In genomic region chr1:37553598-37553926, GRCh38 we compare ENCODE assay signal across 8 cellular contexts. TPM values are rescaled to one million over a fixed set of nuclear protein-coding genes. Genes with fewer than 3 reads are reported as not detected.
DNase-seq lines count a peak whose midpoint lies in the region; ATAC-seq and TF ChIP-seq lines count a peak whose summit lies in the region.

No MANE protein-coding gene starts in this region.

- TF ChIP-seq POLR2A in esophagus muscularis mucosa (IDR thresholded peaks at IDR 0.05; ENCODE audit: low read depth), result no peak

- BruUV-seq in Panc1 (replicated peaks; lab: Mats Ljungman, UMichigan), result no TSS peak

- CTCF ChIA-PET in Panc1 (lab: Charles Lee), result interaction anchor here (1.0 kb wide), 1 partner anchor 66 kb away, joined by 3 read pairs; no protein-coding TSS in a partner anchor

- DNase-seq in Panc1 (ENCODE audit: low read depth, low spot score) (no peak), esophagus muscularis mucosa (ENCODE audit: extremely low spot score) (no peak), retinal pigment epithelial cell (ENCODE audit: low read depth) (no peak), HuH-7.5 (ENCODE audit: low spot score) (no peak), iPS-NIHi7 (ENCODE audit: extremely low spot score) (no peak)
- no peak for DNase-seq in central memory CD4-positive, alpha-beta T cell

- intact Hi-C loops in Panc1 (cut with micrococcal nuclease; ENCODE audit: unreplicated experiment), result no loop called here
- intact Hi-C loops in esophagus muscularis mucosa (cut with DNase I), result no loop called here

- in situ Hi-C loops in Panc1 (cut with HindIII; ENCODE audit: low pct_unique_long_range_greater_than_20kb, low sequenced_read_pairs), result no loop called here

- H3K27ac ChIP-seq in Panc1 (ENCODE audit: low read length), result peak overlapping the region; percentile 64
- H3K27ac ChIP-seq in esophagus muscularis mucosa (replicated peaks in 1 of 4), result peak overlapping the region; percentile 86 to 91 (median 88)

- no peak for TF ChIP-seq CTCF in Panc1 (IDR thresholded peaks at IDR 0.05)
- no peak for TF ChIP-seq CTCF in esophagus muscularis mucosa (IDR thresholded peaks at IDR 0.05)
- TF ChIP-seq CTCF in retinal pigment epithelial cell (conservative IDR thresholded peaks at IDR 0.05; ENCODE audit: low read depth, low read length), result no peak

- H3K9me3 ChIP-seq in Panc1 (ENCODE audit: control insufficient read depth, insufficient read depth, low read depth, low read length), result peaks cover 6% of the 10 kb centered on the region; the same call in 1 of the 2 replicates
- H3K9me3 ChIP-seq in esophagus muscularis mucosa, result no peaks in the 10 kb centered on the region

- H3K36me3 ChIP-seq in Panc1 (ENCODE audit: control insufficient read depth, insufficient read depth, low read length), result peaks cover 14% of the 10 kb centered on the region
- peaks cover 18 to 42% (median 21%) of the 10 kb centered on the region in 4 donors for H3K36me3 ChIP-seq in esophagus muscularis mucosa

- H3K4me3 ChIP-seq in Panc1 (ENCODE audit: low read depth in 2 of 2, low read length in 2 of 2), result peak overlapping the region; percentile 83 to 94
- peak overlapping the region; percentile 82 to 98 (median 90) for H3K4me3 ChIP-seq in esophagus muscularis mucosa
- H3K4me3 ChIP-seq in retinal pigment epithelial cell (ENCODE audit: low read length), result peak overlapping the region; percentile 96

- no peaks in the 10 kb centered on the region for H3K27me3 ChIP-seq in Panc1 (ENCODE audit: control insufficient read depth, insufficient read depth, low read length)
- H3K27me3 ChIP-seq in esophagus muscularis mucosa, result no peaks in the 10 kb centered on the region

- 10% methylated on average over 8 of the region's 11 CpGs for WGBS in esophagus muscularis mucosa

- TF ChIP-seq EP300 in esophagus muscularis mucosa (IDR thresholded peaks at IDR 0.05), result no peak

- ATAC-seq in GM19395 (IDR thresholded peaks at IDR 0.05; ENCODE audit: unreplicated experiment) (peak; percentile 25), Panc1 (peak; percentile 46), HG03457 (IDR thresholded peaks at IDR 0.05; ENCODE audit: unreplicated experiment) (no peak)

- H3K4me1 ChIP-seq in Panc1 (ENCODE audit: control insufficient read depth, insufficient read depth, low read length), result peaks cover 9% of the 10 kb centered on the region; the same call in 1 of the 2 replicates
- peaks cover 30 to 63% (median 42%) of the 10 kb centered on the region in 4 donors for H3K4me1 ChIP-seq in esophagus muscularis mucosa

- POLR2A ChIA-PET in Panc1 (lab: Charles Lee), result interaction anchor here (0.6 to 0.7 kb wide), 2 partner anchors 20 to 587 kb away, joined by 3 to 5 read pairs; no protein-coding TSS in a partner anchor

RNA-seq across cellular contexts. Expression of gene SNIP1, which starts 0.5 kb away (rescaled TPM):
- total RNA-seq in Panc1 (2021; ENCODE audit: unreplicated experiment) (21.4 TPM), esophagus muscularis mucosa (10 to 100 TPM in 3 of 4 donors, 1 to 10 TPM in 1; 9.8 to 19.9 (median 12.1) TPM)
- 22.6 TPM for polyA plus RNA-seq in Panc1 (2012; ENCODE audit: insufficient read length)

RNA-seq across cellular contexts. Expression of gene DNALI1, which starts 3.2 kb away (rescaled TPM):
- total RNA-seq in Panc1 (2021; ENCODE audit: unreplicated experiment) (0.36 TPM), esophagus muscularis mucosa (10 to 100 TPM; 10.4 to 15.7 (median 13.6) TPM)
- 0.36 TPM for polyA plus RNA-seq in Panc1 (2012; ENCODE audit: insufficient read length)

RNA-seq across cellular contexts. Expression of gene MEAF6, which starts 39.0 kb away (rescaled TPM):
- total RNA-seq in Panc1 (2021; ENCODE audit: unreplicated experiment) (50.0 TPM), esophagus muscularis mucosa (100 to 1,000 TPM in 1 of 4 donors, 10 to 100 TPM in 3; 55.2 to 100 (median 78.3) TPM)
- polyA plus RNA-seq in Panc1 (2012; ENCODE audit: insufficient read length), result 39.0 TPM

RNA-seq across cellular contexts. Expression of gene GNL2, which starts 42.2 kb away (rescaled TPM):
- total RNA-seq in Panc1 (2021; ENCODE audit: unreplicated experiment), result 73.4 TPM
- 46.5 TPM for polyA plus RNA-seq in Panc1 (2012; ENCODE audit: insufficient read length)
- total RNA-seq in esophagus muscularis mucosa, result 10 to 100 TPM; 25.1 to 36.4 (median 27.0) TPM
